Comparison of ENCODE assay signal across 9 cellular contexts in genomic region chr7:94696981-94697670, GRCh38. TPM values are rescaled to one million over a fixed set of nuclear protein-coding genes. Genes with fewer than 3 reads are reported as not detected.
DNase-seq lines count a peak whose midpoint lies in the region; ATAC-seq and TF ChIP-seq lines count a peak whose summit lies in the region.
"Had no signal": no experiment of that assay in that cellular context is flagged by ENCODE, and none has a peak within 500 bp of the region (broad histone marks: within the 10 kb centered on the region; RNA-seq: fewer than 3 reads in every experiment).

No MANE protein-coding gene starts in this region.

- H4K20me1 ChIP-seq in osteoblast (ENCODE audit: insufficient read depth, low read length): no peaks in the 10 kb centered on the region

- H3K4me3 ChIP-seq in epithelial cell of esophagus (ENCODE audit: low read length): no peak overlapping the region
- H3K4me3 ChIP-seq in osteoblast (ENCODE audit: insufficient read depth, low read length): no peak overlapping the region
- no peak overlapping the region for H3K4me3 ChIP-seq in CD8-positive, alpha-beta memory T cell (ENCODE audit: low read length)

- POLR2A ChIA-PET in CD8-positive, alpha-beta memory T cell (lab: Charles Lee): no interaction called here

- no peaks in the 10 kb centered on the region for H3K27me3 ChIP-seq in osteoblast (ENCODE audit: insufficient read depth, low read length)
- no peaks in the 10 kb centered on the region for H3K27me3 ChIP-seq in CD8-positive, alpha-beta memory T cell (ENCODE audit: insufficient read depth, low read length, poor library complexity, severe bottlenecking)

- H3K79me2 ChIP-seq in osteoblast (ENCODE audit: insufficient read depth, low read length): no peaks in the 10 kb centered on the region

- no peaks in the 10 kb centered on the region for H3K36me3 ChIP-seq in osteoblast (ENCODE audit: insufficient read depth, low read length)
- H3K36me3 ChIP-seq in CD8-positive, alpha-beta memory T cell (ENCODE audit: insufficient read depth, low read length): no peaks in the 10 kb centered on the region

- peak; percentile 58 for DNase-seq in DMS53 (lab: John Stamatoyannopoulos, UW)
- peak; percentile 49 for DNase-seq in NCI-H460 (ENCODE audit: extremely low read depth, low read depth)
- DNase-seq in epithelial cell of esophagus (ENCODE audit: low read depth): peak; percentile 95
- DNase-seq in osteoblast (ENCODE audit: insufficient read length, low spot score, missing footprints): peak; percentile 89
- DNase-seq in activated T-cell treated with anti-CD3 and anti-CD28 coated beads for 4 hours: no peak
- DNase-seq in CD8-positive, alpha-beta memory T cell: no peak
- DNase-seq: occipital lobe had no signal

- H3K4me1 ChIP-seq in osteoblast (ENCODE audit: insufficient read depth, low read length): peaks cover 25% of the 10 kb centered on the region
- H3K4me1 ChIP-seq in CD8-positive, alpha-beta memory T cell (ENCODE audit: insufficient read depth, low read length): no peaks in the 10 kb centered on the region

- no peaks in the 10 kb centered on the region for H3K9me3 Mint-ChIP-seq in CD8-positive, alpha-beta memory T cell

- peak overlapping the region; percentile 5 for H3K4me2 ChIP-seq in osteoblast (ENCODE audit: insufficient read depth, low read length)

- ATAC-seq in HG03045 (IDR thresholded peaks at IDR 0.05; ENCODE audit: unreplicated experiment) (no peak), HG03439 (IDR thresholded peaks at IDR 0.05; ENCODE audit: unreplicated experiment) (no peak)

- peaks cover 0 to 16% of the 10 kb centered on the region in 2 donors for H3K27me3 Mint-ChIP-seq in CD8-positive, alpha-beta memory T cell

- H3K27ac ChIP-seq in osteoblast (ENCODE audit: low read depth, low read length): peak overlapping the region; percentile 80
- no peak overlapping the region for H3K27ac ChIP-seq in CD8-positive, alpha-beta memory T cell (ENCODE audit: low read depth, low read length)

- no peaks in the 10 kb centered on the region for H3K36me3 Mint-ChIP-seq in CD8-positive, alpha-beta memory T cell

- H3K27ac Mint-ChIP-seq in CD8-positive, alpha-beta memory T cell: no peak overlapping the region

- CTCF ChIA-PET in CD8-positive, alpha-beta memory T cell (lab: Charles Lee): no interaction called here

- no peaks in the 10 kb centered on the region for H3K9me3 ChIP-seq in osteoblast (ENCODE audit: low read depth, low read length)
- no peaks in the 10 kb centered on the region for H3K9me3 ChIP-seq in CD8-positive, alpha-beta memory T cell (ENCODE audit: low read length)

- peak overlapping the region; percentile 52 for H2AFZ ChIP-seq in osteoblast (ENCODE audit: low read length)

- no peak overlapping the region for H3K4me3 Mint-ChIP-seq in CD8-positive, alpha-beta memory T cell

- TF ChIP-seq CTCF in epithelial cell of esophagus (IDR thresholded peaks at IDR 0.05; ENCODE audit: insufficient read depth, low read depth, low read length, missing control alignments) (no peak), osteoblast (IDR thresholded peaks at IDR 0.05; ENCODE audit: extremely low read depth, low read depth, low read length) (no peak)

- no peaks in the 10 kb centered on the region for H3K4me1 Mint-ChIP-seq in CD8-positive, alpha-beta memory T cell

RNA-seq across cellular contexts. Expression of gene SGCE, which starts 41.2 kb away (rescaled TPM):
- total RNA-seq in NCI-H460 (2014; rRNA removed; shearing (Covaris generic)): 7.8 and 9.5 TPM in 2 replicates
- polyA plus RNA-seq in NCI-H460 (2014; cell fraction: nucleus; rRNA removed): 3.1 and 3.6 TPM in 2 replicates
- 59.8 and 60.8 TPM in 2 replicates for total RNA-seq in osteoblast
- under 1 TPM; 0.70 to 0.82 TPM for total RNA-seq in CD8-positive, alpha-beta memory T cell
- polyA plus RNA-seq in CD8-positive, alpha-beta memory T cell: 2.2 TPM

Comparison
In these comparisons a context has a peak if more than half of its experiments do, and no peak if none do; other contexts are left out.
1. DNase-seq: peak in DMS53 (single experiment), NCI-H460 (single experiment), epithelial cell of esophagus (single experiment) and osteoblast (single experiment); none in activated T-cell treated with anti-CD3 and anti-CD28 coated beads for 4 hours (single experiment) and CD8-positive, alpha-beta memory T cell (0 of 5).